Comparison of ENCODE assay signal across 8 cellular contexts in genomic region chr3:50204804-50205718, GRCh38. TPM values are rescaled to one million over a fixed set of nuclear protein-coding genes. Genes with fewer than 3 reads are reported as not detected.
A peak's percentile ranks its signal among the peaks of the same experiment; 100 is the strongest.
DNase-seq lines count a peak whose midpoint lies in the region; ATAC-seq and TF ChIP-seq lines count a peak whose summit lies in the region.

TSS of gene SLC38A3 (plus strand) at chr3:50205271. CDS start at chr3:50214200, 8,929 bp downstream.

- H3K27me3 ChIP-seq in Caco-2 (replicated peaks; ENCODE audit: control insufficient read depth, insufficient read depth, low read length), result no peaks in the 10 kb centered on the region

- ATAC-seq in HG03442 (IDR thresholded peaks at IDR 0.05; ENCODE audit: unreplicated experiment) (no peak), GM21526 (IDR thresholded peaks at IDR 0.05; ENCODE audit: low FRiP score, unreplicated experiment) (no peak)

- DNase-seq in Caco-2 (peak in 1 of 2 experiments; percentile 73), NCI-H82 (lab: John Stamatoyannopoulos, UW) (peak; percentile 70), ecto neural progenitor cell (ENCODE audit: low spot score) (peak; percentile 90), midbrain (lab: John Stamatoyannopoulos, UW) (peak; percentile 60), KG1 (lab: John Stamatoyannopoulos, UW) (no peak), inferior parietal cortex (ENCODE audit: extremely low spot score) (no peak)

- peaks cover 19% of the 10 kb centered on the region; the same call in 1 of the 2 replicates for H3K4me1 ChIP-seq in Caco-2

- H3K9me3 ChIP-seq in Caco-2, result no peaks in the 10 kb centered on the region

- POLR2A ChIA-PET in Caco-2 (lab: Charles Lee), result no interaction called here

- no TSS peak for BruUV-seq in Caco-2 (replicated peaks; lab: Mats Ljungman, UMichigan)

- no peaks in the 10 kb centered on the region for H3K27me3 Mint-ChIP-seq in Caco-2 (ENCODE audit: insufficient read depth, unreplicated experiment)

- TF ChIP-seq CTCF in Caco-2 (IDR thresholded peaks at IDR 0.05; ENCODE audit: insufficient read depth in 1 of 2, low read depth in 1 of 2, low read length in 1 of 2, severe bottlenecking in 1 of 2, unreplicated experiment in 1 of 2), result no peak

- peaks cover 15% of the 10 kb centered on the region for H3K4me1 Mint-ChIP-seq in Caco-2 (ENCODE audit: low read depth, unreplicated experiment)

- CTCF ChIA-PET in Caco-2 (lab: Charles Lee), result interaction anchor here (0.6 to 1.6 kb wide), 2 partner anchors 10 to 29 kb away, joined by 5 to 7 read pairs; no protein-coding TSS in a partner anchor

- intact Hi-C loops in Caco-2 (cut with micrococcal nuclease; ENCODE audit: unreplicated experiment), result no loop called here

- peak within 1 kb of the TSS; percentile 87 for H3K4me3 ChIP-seq in Caco-2 (ENCODE audit: low read depth, low read length)

- H3K27ac Mint-ChIP-seq in Caco-2 (ENCODE audit: unreplicated experiment), result no peak within 1 kb of the TSS

- no peaks in the 10 kb centered on the region for H3K36me3 ChIP-seq in Caco-2 (ENCODE audit: control insufficient read depth, insufficient read depth, low read length)

- no peaks in the 10 kb centered on the region for H3K9me3 Mint-ChIP-seq in Caco-2 (ENCODE audit: unreplicated experiment)

- peak within 1 kb of the TSS; percentile 73 for H3K4me3 Mint-ChIP-seq in Caco-2 (ENCODE audit: unreplicated experiment)

- peaks cover 4% of the 10 kb centered on the region for H3K36me3 Mint-ChIP-seq in Caco-2 (ENCODE audit: insufficient read depth, unreplicated experiment)

RNA-seq across cellular contexts. Expression of gene SLC38A3, which starts in this region (rescaled TPM):
- total RNA-seq in Caco-2 (2022), result 11.4 and 16.8 TPM in 2 replicates

Comparison
In these comparisons a context has a peak if more than half of its experiments do, and no peak if none do; other contexts are left out.
1. DNase-seq: peak in NCI-H82 (single experiment), ecto neural progenitor cell (single experiment) and midbrain (single experiment); none in KG1 (single experiment) and inferior parietal cortex (single experiment).